ENCODE assay signal across 1 cellular context in genomic region chr4:169009281-169010124, GRCh38.
A peak's percentile ranks its signal among the peaks of the same experiment; 100 is the strongest.
TF ChIP-seq lines count a peak whose summit lies in the region.

No MANE protein-coding gene starts in this region.

TF ChIP-seq in SK-N-SH, 30 proteins besides CTCF, POLR2A, EP300 and RAD21 (continued from another document):
- TF ChIP-seq POLR2AphosphoS5 (IDR thresholded peaks at IDR 0.05; ENCODE audit: low read depth, low read length) (no peak), FOXM1 (IDR thresholded peaks at IDR 0.05; ENCODE audit: low read depth) (no peak), YY1 (IDR thresholded peaks at IDR 0.05; ENCODE audit: low read depth) (0 out of 2 replicates have a peak, but pooled peaks have one; percentile 8), SMC3 (IDR thresholded peaks at IDR 0.05; ENCODE audit: low read depth, low read length) (no peak)
